Comparison of ENCODE assay signal across 9 cellular contexts in genomic region chrX:15673970-15674369, GRCh38. TPM values are rescaled to one million over a fixed set of nuclear protein-coding genes. Genes with fewer than 3 reads are reported as not detected.
DNase-seq lines count a peak whose midpoint lies in the region; ATAC-seq and TF ChIP-seq lines count a peak whose summit lies in the region.
"Had no signal": no experiment of that assay in that cellular context is flagged by ENCODE, and none has a peak within 500 bp of the region (broad histone marks: within the 10 kb centered on the region; RNA-seq: fewer than 3 reads in every experiment).

No MANE protein-coding gene starts in this region.

- DNase-seq in body of pancreas (no peak), nephron progenitor cell (no peak), lower leg skin (ENCODE audit: low spot score in 2 of 2) (no peak)
- no peak for DNase-seq in central memory CD4-positive, alpha-beta T cell

- no peaks in the 10 kb centered on the region for H3K4me1 Mint-ChIP-seq in nephron progenitor cell

- no peak for TF ChIP-seq RAD21 in liver (IDR thresholded peaks at IDR 0.05)

- no peak overlapping the region for H3K4me3 Mint-ChIP-seq in nephron progenitor cell

- 0 out of 2 replicates have a peak overlapping the region, but pooled peaks have one; percentile 73 for H3K27ac ChIP-seq in HUES6 (ENCODE audit: low read depth, low read length)
- H3K27ac ChIP-seq in body of pancreas: peak overlapping the region; percentile 95 to 99 (median 99)
- H3K27ac ChIP-seq in liver (ENCODE audit: low read depth in 1 of 2, low read length in 2 of 2): peak overlapping the region; percentile 98 to 100
- H3K27ac ChIP-seq in thymus (ENCODE audit: low read depth): no peak overlapping the region

- H3K36me3 ChIP-seq in HUES6 (ENCODE audit: control insufficient read depth, insufficient read depth, low read length) (peaks cover 3% of the 10 kb centered on the region; the same call in 1 of the 2 replicates), body of pancreas (replicated peaks in 1 of 2; ENCODE audit: insufficient read depth in 1 of 2, low read depth in 2 of 2) (no peaks in the 10 kb centered on the region), liver (ENCODE audit: control insufficient read depth in 4 of 4, insufficient read depth in 3 of 4, low read depth in 1 of 4, low read length in 3 of 4) (no peaks in the 10 kb centered on the region), thymus (ENCODE audit: control insufficient read depth, insufficient read depth) (no peaks in the 10 kb centered on the region)

- TF ChIP-seq POLR2A in body of pancreas (IDR thresholded peaks at IDR 0.05) (no peak), lower leg skin (IDR thresholded peaks at IDR 0.05) (no peak)

- no peaks in the 10 kb centered on the region for H3K9me3 Mint-ChIP-seq in nephron progenitor cell

- H3K27me3 ChIP-seq in HUES6 (ENCODE audit: control insufficient read depth, insufficient read depth, low read length) (no peaks in the 10 kb centered on the region; the same call in 1 of the 2 replicates), body of pancreas (no peaks in the 10 kb centered on the region), liver (ENCODE audit: control insufficient read depth in 4 of 4, insufficient read depth in 4 of 4, low read length in 3 of 4) (no peaks in the 10 kb centered on the region), thymus (ENCODE audit: control insufficient read depth, insufficient read depth) (no peaks in the 10 kb centered on the region)

- 52 to 63% methylated on average over 3 of the region's 3 CpGs for WGBS in body of pancreas, 2 donors
- 49% methylated on average over 3 of the region's 3 CpGs for WGBS in liver
- WGBS in thymus: 68% methylated on average over 3 of the region's 3 CpGs
- 60 to 64% methylated on average over 3 of the region's 3 CpGs for WGBS in lower leg skin, 2 donors

- TF ChIP-seq CTCF in body of pancreas (IDR thresholded peaks at IDR 0.05): no peak
- TF ChIP-seq CTCF in liver (IDR thresholded peaks at IDR 0.05; ENCODE audit: low read depth, low read length, missing input control): no peak
- TF ChIP-seq CTCF in nephron progenitor cell (IDR thresholded peaks at IDR 0.05): no peak
- no peak for TF ChIP-seq CTCF in lower leg skin (IDR thresholded peaks at IDR 0.05)

- H3K9ac ChIP-seq in HUES6 (ENCODE audit: low read length) (peak overlapping the region; percentile 94), liver (ENCODE audit: low read depth in 1 of 2, low read length in 2 of 2) (peak overlapping the region; percentile 67 to 70)

- peaks cover 5% of the 10 kb centered on the region for H3K36me3 Mint-ChIP-seq in nephron progenitor cell (ENCODE audit: low read depth)

- H3K4me1 ChIP-seq in HUES6 (ENCODE audit: control insufficient read depth, insufficient read depth, low read length) (no peaks in the 10 kb centered on the region), body of pancreas (peaks cover 11% of the 10 kb centered on the region), liver (ENCODE audit: control insufficient read depth in 4 of 4, insufficient read depth in 4 of 4, low read length in 3 of 4) (peaks cover 0 to 35% (median 27%) of the 10 kb centered on the region in 4 donors), thymus (ENCODE audit: control insufficient read depth, insufficient read depth, low read length) (no peaks in the 10 kb centered on the region)

- H3K4me3 ChIP-seq in HUES6 (ENCODE audit: low read depth, low read length) (peak overlapping the region; percentile 87), body of pancreas (peak overlapping the region in 1 of 2 donors; percentile 67), liver (ENCODE audit: low read depth in 1 of 3, low read length in 3 of 3) (peak overlapping the region; percentile 68 to 95 (median 72)), thymus (ENCODE audit: low read length) (peak overlapping the region; percentile 77), lower leg skin (ENCODE audit: low read depth, poor library complexity, severe bottlenecking) (no peak overlapping the region)

- no peaks in the 10 kb centered on the region for H3K27me3 Mint-ChIP-seq in nephron progenitor cell (ENCODE audit: low read depth, poor library complexity)

- intact Hi-C loops in body of pancreas (cut with DNase I) (no loop called here), lower leg skin (cut with DNase I; ENCODE audit: low total_unique reads) (no loop called here)

- ATAC-seq in body of pancreas (no peak), HG03460 (IDR thresholded peaks at IDR 0.05; ENCODE audit: unreplicated experiment) (no peak)

- H3K9me3 ChIP-seq in HUES6 (ENCODE audit: control insufficient read depth, insufficient read depth, low read depth, low read length) (0 out of 2 replicates have a peak, but pooled peaks cover 2% of the 10 kb centered on the region), body of pancreas (no peaks in the 10 kb centered on the region), liver (ENCODE audit: control insufficient read depth in 4 of 4, low read length in 3 of 4) (no peaks in the 10 kb centered on the region), thymus (ENCODE audit: control insufficient read depth) (no peaks in the 10 kb centered on the region)

- H3K27ac Mint-ChIP-seq in nephron progenitor cell: no peak overlapping the region

TF ChIP-seq in liver, 16 proteins besides CTCF, POLR2A, EP300 and RAD21:
- TF ChIP-seq EGR1 (IDR thresholded peaks at IDR 0.05; ENCODE audit: low read depth in 2 of 2): no peak
- TF ChIP-seq MAX (IDR thresholded peaks at IDR 0.05): no peak
- no peak for TF ChIP-seq RXRA (IDR thresholded peaks at IDR 0.05)
- TF ChIP-seq GABPA (IDR thresholded peaks at IDR 0.05 in 1 of 2, conservative IDR thresholded peaks at IDR 0.05 in 1 of 2): no peak
- no peak for TF ChIP-seq SP1 (IDR thresholded peaks at IDR 0.05)
- TF ChIP-seq FOXA1 (IDR thresholded peaks at IDR 0.05): no peak
- TF ChIP-seq JUND (IDR thresholded peaks at IDR 0.05): no peak

RNA-seq across cellular contexts. Expression of gene CLTRN, which starts 9.4 kb away (rescaled TPM):
- total RNA-seq in body of pancreas (1 to 10 TPM; 1.3 to 1.6 TPM), liver (1 to 10 TPM; 1.5 to 3.0 TPM), lower leg skin (1 to 10 TPM in 1 of 4 donors, under 1 TPM in 3; 0.38 to 1.3 (median 0.44) TPM)
- polyA plus RNA-seq in liver (10 to 100 TPM in 1 of 2 donors, 1 to 10 TPM in 1; 6.9 to 11.0 TPM), thymus (3.9 TPM)
- total RNA-seq: myocyte had no signal
